ENCODE assay signal across 9 cellular contexts in the genomic region with DNA sequence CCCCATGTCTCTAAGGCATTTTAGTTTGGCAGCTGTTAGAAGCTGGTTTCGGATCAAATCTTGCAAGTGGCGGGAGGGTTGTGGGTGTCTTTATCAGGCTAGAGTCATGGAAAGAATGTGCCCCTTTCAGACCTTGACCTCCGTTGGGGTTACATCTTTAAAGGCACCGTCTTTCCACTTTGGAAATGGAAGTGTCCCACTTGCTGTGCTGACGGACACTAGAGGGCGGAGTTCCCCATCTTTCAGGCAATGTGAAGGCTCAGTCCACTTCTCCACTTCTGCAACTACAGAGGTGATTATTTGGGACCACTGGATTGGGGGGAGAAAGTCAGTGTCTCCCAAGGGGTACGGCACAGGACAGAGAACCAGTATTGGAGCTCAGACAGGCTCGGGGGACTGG. TPM values are rescaled to one million over a fixed set of nuclear protein-coding genes. Genes with fewer than 3 reads are reported as not detected.
"Had no signal": no experiment of that assay in that cellular context is flagged by ENCODE, and none has a peak within 500 bp of the region (broad histone marks: within the 10 kb centered on the region; RNA-seq: fewer than 3 reads in every experiment).

No MANE protein-coding gene starts in this region.

RNA-seq across cellular contexts. Expression of a gene that starts 29.9 kb away (rescaled TPM):
- total RNA-seq: activated CD4-positive, alpha-beta T cell treated with anti-CD3 and anti-CD28 coated beads, Interleukin-2, amount 10 ng/mL, durations not matched to agents 7 days and 5 days; activated naive CD8-positive, alpha-beta T cell treated with anti-CD3 and anti-CD28 coated beads, Interleukin-2, amount 10 ng/mL, durations not matched to agents 7 days and 5 days; activated T-helper 1 cell treated with anti-CD3 and anti-CD28 coated beads, Interleukin-12 subunit alpha, Interleukin-12 subunit beta, Interleukin-2, Interleukin-4 antibody, amounts not matched to agents 30 ng/mL and 10 ng/mL and 1 ng/mL, durations not matched to agents 14 hours and 24 hours and 36 hours; fibroblast of lung; mesenteric fat pad; ovary; subcutaneous adipose tissue; vagina had no signal
- polyA plus RNA-seq: fibroblast of lung, neural cell, ovary had no signal
